In genomic region chr10:11740907-11741306, GRCh38 we compare ENCODE assay signal across 2 cellular contexts.
TF ChIP-seq lines count a peak whose summit lies in the region.

No MANE protein-coding gene starts in this region.

TF ChIP-seq in GM23338, 12 proteins besides CTCF, POLR2A, EP300 and RAD21:
- no peak for TF ChIP-seq JUNB (IDR thresholded peaks at IDR 0.05; ENCODE audit: unreplicated experiment)
- TF ChIP-seq POLR2AphosphoS5 (IDR thresholded peaks at IDR 0.05; ENCODE audit: low read depth) = no peak
- no peak for TF ChIP-seq EZH2 (IDR thresholded peaks at IDR 0.05; ENCODE audit: low read depth, unreplicated experiment)
- no peak for TF ChIP-seq CREB1 (CRISPR knock-in tag; IDR thresholded peaks at IDR 0.05; ENCODE audit: low read depth)
- TF ChIP-seq REST (IDR thresholded peaks at IDR 0.05; ENCODE audit: unreplicated experiment) = no peak
- TF ChIP-seq NANOG (IDR thresholded peaks at IDR 0.05; ENCODE audit: borderline replicate concordance) = no peak
TF ChIP-seq in GM23338: peak in this region for 0.

TF ChIP-seq in H1, 55 proteins besides CTCF, POLR2A, EP300 and RAD21:
- TF ChIP-seq SIRT6 (IDR thresholded peaks at IDR 0.05; ENCODE audit: low read length) (no peak), JUND (IDR thresholded peaks at IDR 0.05; ENCODE audit: low read length) (no peak), TEAD4 (IDR thresholded peaks at IDR 0.05; ENCODE audit: low read depth, low read length) (no peak), KDM1A (IDR thresholded peaks at IDR 0.05; ENCODE audit: borderline replicate concordance, low read length) (no peak), NRF1 (IDR thresholded peaks at IDR 0.05; ENCODE audit: low read depth, low read length) (no peak), ATF3 (IDR thresholded peaks at IDR 0.05; ENCODE audit: insufficient read depth, low read depth, low read length) (no peak), RBBP5 (IDR thresholded peaks at IDR 0.05; ENCODE audit: borderline replicate concordance, low read depth, low read length) (no peak), RFX5 (IDR thresholded peaks at IDR 0.05; ENCODE audit: borderline replicate concordance, low read depth, low read length) (no peak), SP4 (IDR thresholded peaks at IDR 0.05; ENCODE audit: low read length) (no peak), RNF2 (IDR thresholded peaks at IDR 0.05; ENCODE audit: borderline replicate concordance, low read depth, low read length, missing control alignments, poor library complexity, severe bottlenecking) (no peak), USF2 (IDR thresholded peaks at IDR 0.05; ENCODE audit: low read length) (no peak), CHD2 (IDR thresholded peaks at IDR 0.05; ENCODE audit: low read length) (no peak)
TF ChIP-seq in H1: peak in this region for 0.
